Comparison of ENCODE assay signal across 9 cellular contexts in the genomic region with DNA sequence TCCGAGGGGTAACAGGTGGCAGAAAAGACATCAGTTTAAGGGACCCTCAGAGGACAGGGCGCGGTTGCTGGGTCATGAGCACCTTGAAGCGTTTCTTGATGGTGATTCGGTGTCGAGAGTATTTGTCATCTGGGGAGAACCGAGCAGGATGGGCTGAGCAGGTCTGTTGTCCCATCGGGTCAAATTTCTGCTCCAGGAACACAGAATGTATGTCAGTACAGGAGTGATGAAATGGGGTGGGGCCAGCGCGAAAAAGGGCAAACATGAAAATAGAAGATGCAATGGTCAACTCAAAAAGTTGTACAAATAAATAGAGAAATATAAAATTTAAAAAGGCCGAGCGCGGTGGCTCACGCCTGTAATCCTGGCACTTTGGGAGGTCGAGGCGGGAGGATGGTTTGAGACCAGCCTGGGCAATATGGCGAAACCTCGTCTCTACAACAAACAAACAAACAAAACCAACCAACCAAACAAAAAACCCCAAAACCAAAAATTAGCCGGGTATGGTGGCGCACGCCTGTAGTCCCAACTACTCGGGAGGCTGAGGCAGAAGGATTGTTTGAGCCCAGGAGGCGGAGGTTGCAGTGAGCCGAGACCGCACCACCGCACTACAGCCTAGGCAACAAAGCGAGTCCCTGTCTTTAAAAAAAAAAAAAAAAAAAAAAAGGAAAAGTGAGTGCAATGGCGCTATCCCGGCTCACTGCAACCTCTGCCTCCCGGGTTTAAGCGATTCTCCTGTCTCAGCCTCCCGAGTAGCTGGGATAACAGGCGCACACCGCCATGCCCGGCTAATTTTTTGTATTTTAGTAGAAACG. TPM values are rescaled to one million over a fixed set of nuclear protein-coding genes. Genes with fewer than 3 reads are reported as not detected.
DNase-seq lines count a peak whose midpoint lies in the region; ATAC-seq and TF ChIP-seq lines count a peak whose summit lies in the region.
"Had no signal": no experiment of that assay in that cellular context is flagged by ENCODE, and none has a peak within 500 bp of the region (broad histone marks: within the 10 kb centered on the region; RNA-seq: fewer than 3 reads in every experiment).

No MANE protein-coding gene starts in this region.

- no peak for DNase-seq in H9
- no peak for DNase-seq in RWPE1 (ENCODE audit: low spot score)
- DNase-seq in foreskin fibroblast: no peak
- no peak for DNase-seq in gastrocnemius medialis
- no peak for DNase-seq in SHP77 (lab: John Stamatoyannopoulos, UW)
- DNase-seq in medulla oblongata (ENCODE audit: extremely low spot score): no peak
- no peak for DNase-seq in NCI-H1436 treated with DMSO at 0.1 percent for 48 hours (lab: John Stamatoyannopoulos, UW)

- H3K36me3 ChIP-seq in gastrocnemius medialis: peaks cover 0 to 13% of the 10 kb centered on the region in 2 donors

- no peak overlapping the region for H2BK20ac ChIP-seq in H9 (ENCODE audit: low read depth, low read length, poor library complexity, severe bottlenecking)

- CTCF ChIA-PET in RWPE1 (lab: Yijun Ruan, JAX): interaction anchor here (0.6 to 2.3 kb wide), 5 partner anchors 13 to 241 kb away, joined by 3 to 22 read pairs (median 4); a partner anchor contains a TSS

- no peak overlapping the region for H3K4me3 Mint-ChIP-seq in H9

- H3K9me3 Mint-ChIP-seq in H9: no peaks in the 10 kb centered on the region

- no peak overlapping the region for H2AK5ac ChIP-seq in H9 (ENCODE audit: insufficient read length, low read length)

- H2BK120ac ChIP-seq in H9 (ENCODE audit: low read depth, low read length, poor library complexity, severe bottlenecking): no peak overlapping the region

- H3K4me1 ChIP-seq in H9 (ENCODE audit: insufficient read depth, low read length) (peaks cover 2% of the 10 kb centered on the region; the same call in 1 of the 2 replicates), gastrocnemius medialis (peaks cover 14 to 21% of the 10 kb centered on the region in 2 donors)

- H2AFZ ChIP-seq in H9 (ENCODE audit: low read length): no peak overlapping the region

- TF ChIP-seq CTCF in H9 (conservative IDR thresholded peaks at IDR 0.05) (no peak), RWPE1 (conservative IDR thresholded peaks at IDR 0.05; ENCODE audit: low read depth) (no peak), foreskin fibroblast (IDR thresholded peaks at IDR 0.05; ENCODE audit: low read depth, low read length) (no peak), gastrocnemius medialis (IDR thresholded peaks at IDR 0.05 in 4 of 5, conservative IDR thresholded peaks at IDR 0.05 in 1 of 5) (no peak)

- no CpG with 5 or more reads among the region's 36 CpGs for WGBS in H9 (ENCODE audit: extremely low coverage, insufficient read length, low lambda C conversion rate)

- no peak overlapping the region for H4K8ac ChIP-seq in H9 (replicated peaks; ENCODE audit: insufficient read length, low read depth, low read length)

- peaks cover 22 to 25% (median 25%) of the 10 kb centered on the region in 3 experiments for H3K36me3 Mint-ChIP-seq in H9 (ENCODE audit: insufficient read depth in 1 of 3, low read depth in 3 of 3)

- POLR2A ChIA-PET in RWPE1 (lab: Yijun Ruan, JAX; ENCODE audit: low non-redundant PET): interaction anchor here (0.7 to 1.0 kb wide), 3 partner anchors 110 to 241 kb away, joined by 3 to 7 read pairs (median 4); a partner anchor contains a TSS

- in situ Hi-C loops in gastrocnemius medialis (cut with MboI; ENCODE audit: low sequenced_read_pairs in 4 of 4): loop anchor here in 1 of 4 donors (10.0 kb wide), 1 partner anchor 107 kb away; no protein-coding TSS in a partner anchor

- H2BK15ac ChIP-seq in H9 (ENCODE audit: low read depth, low read length): no peak overlapping the region

- TF ChIP-seq POLR2A in gastrocnemius medialis (IDR thresholded peaks at IDR 0.05): no peak

- ATAC-seq in gastrocnemius medialis: no peak
- ATAC-seq in GM19324 (IDR thresholded peaks at IDR 0.05; ENCODE audit: low FRiP score, unreplicated experiment): no peak

- peaks cover 2% of the 10 kb centered on the region; the same call in 1 of the 2 replicates for H3K27me3 Mint-ChIP-seq in H9 (ENCODE audit: low read depth)

- intact Hi-C loops in gastrocnemius medialis (cut with DNase I; ENCODE audit: low total_unique reads): loop anchor here (10.0 kb wide), 2 partner anchors 243 to 307 kb away; a partner anchor contains a TSS

- H3K18ac ChIP-seq in H9 (ENCODE audit: insufficient read length, low read depth, low read length): no peak overlapping the region

- H3K14ac ChIP-seq in H9 (ENCODE audit: insufficient read depth, low read length): 0 out of 2 replicates have a peak overlapping the region, but pooled peaks have one; percentile 43

- no peaks in the 10 kb centered on the region for H4K20me1 ChIP-seq in H9 (ENCODE audit: control insufficient read depth, insufficient read depth, insufficient read length)

- H3K27ac ChIP-seq in H9 (ENCODE audit: insufficient read length, low read depth, low read length): no peak overlapping the region
- peak overlapping the region; percentile 88 for H3K27ac ChIP-seq in RWPE1
- H3K27ac ChIP-seq in gastrocnemius medialis: peak overlapping the region; percentile 88 to 96 (median 90)

- H3K79me2 ChIP-seq in H9 (ENCODE audit: insufficient read depth, low read length): peaks cover 7% of the 10 kb centered on the region; the same call in 1 of the 2 replicates

- no peak overlapping the region for H2BK5ac ChIP-seq in H9 (ENCODE audit: insufficient read length, low read length)

- no peak overlapping the region for H3T11ph ChIP-seq in H9 (ENCODE audit: low read length)

- peak overlapping the region; percentile 61 for H3K4me2 ChIP-seq in H9 (ENCODE audit: insufficient read depth, insufficient read length, low read length)

- peaks cover 10 to 15% of the 10 kb centered on the region in 2 experiments for H3K4me1 Mint-ChIP-seq in H9

- no peak overlapping the region for H2BK12ac ChIP-seq in H9 (ENCODE audit: insufficient read length, low read depth, low read length)

- H4K5ac ChIP-seq in H9 (ENCODE audit: insufficient read length, low read depth, low read length): no peak overlapping the region

- H3K27me3 ChIP-seq in H9 (ENCODE audit: insufficient read depth, low read length) (no peaks in the 10 kb centered on the region), gastrocnemius medialis (no peaks in the 10 kb centered on the region)

- H3K23ac ChIP-seq in H9 (ENCODE audit: insufficient read length, low read depth, low read length): no peak overlapping the region

- H3K56ac ChIP-seq in H9 (ENCODE audit: insufficient read length, low read depth, low read length): no peak overlapping the region

- no peak overlapping the region for H4K91ac ChIP-seq in H9 (ENCODE audit: insufficient read length, low read depth, low read length)

- H3K27ac Mint-ChIP-seq in H9: peak overlapping the region; percentile 40 to 98 (median 54); a peak in 4 of 7 replicates

- peak overlapping the region; percentile 93 for H3K9ac ChIP-seq in H9 (ENCODE audit: extremely low read depth, insufficient read length, low read length)

- H3K23me2 ChIP-seq in H9 (ENCODE audit: insufficient read length, low read depth, low read length, poor library complexity, severe bottlenecking): peaks cover 3% of the 10 kb centered on the region

- H3K4ac ChIP-seq in H9 (ENCODE audit: low read depth, low read length): no peak overlapping the region; the same call in 1 of the 2 replicates

- H3K79me1 ChIP-seq in H9 (ENCODE audit: insufficient read depth, low read depth, low read length, poor library complexity, severe bottlenecking): peaks cover 3% of the 10 kb centered on the region

- peak overlapping the region; percentile 72 to 87 for H3K4me3 ChIP-seq in foreskin fibroblast (ENCODE audit: low read depth in 1 of 2, low read length in 2 of 2)
- peak overlapping the region; percentile 80 to 99 (median 84) for H3K4me3 ChIP-seq in gastrocnemius medialis

- H3K9me3 ChIP-seq in H9 (ENCODE audit: control insufficient read depth, low read depth, low read length) (no peaks in the 10 kb centered on the region), gastrocnemius medialis (no peaks in the 10 kb centered on the region)

RNA-seq across cellular contexts. Expression of a gene that starts 0.8 kb away (rescaled TPM):
- total RNA-seq in H9 (2021) (215 and 235 TPM in 2 replicates), gastrocnemius medialis (100 to 1,000 TPM; 142 to 194 (median 170) TPM)

RNA-seq across cellular contexts. Expression of a gene that starts 1.0 kb away (rescaled TPM):
- total RNA-seq in H9 (2021) (0.26 and 0.46 TPM in 2 replicates), gastrocnemius medialis (not detected)
- total RNA-seq: dermis microvascular lymphatic vessel endothelial cell had no signal

RNA-seq across cellular contexts. Expression of a gene that starts 4.5 kb away (rescaled TPM):
- total RNA-seq in H9 (2021) (8.4 and 11.1 TPM in 2 replicates), gastrocnemius medialis (10 to 100 TPM; 17.3 to 25.4 (median 19.5) TPM)

RNA-seq across cellular contexts. Expression of a gene that starts 24.9 kb away (rescaled TPM):
- 62.2 and 71.1 TPM in 2 replicates for total RNA-seq in H9 (2021)
- 1 to 10 TPM; 1.7 to 7.4 (median 4.0) TPM for total RNA-seq in gastrocnemius medialis
